14 cellular contexts compared by ENCODE assay signal in genomic region chr14:104802913-104803184, GRCh38. TPM values are rescaled to one million over a fixed set of nuclear protein-coding genes. Genes with fewer than 3 reads are reported as not detected.
A peak's percentile ranks its signal among the peaks of the same experiment; 100 is the strongest.
DNase-seq lines count a peak whose midpoint lies in the region; ATAC-seq and TF ChIP-seq lines count a peak whose summit lies in the region.
"Had no signal": no experiment of that assay in that cellular context is flagged by ENCODE, and none has a peak within 500 bp of the region (broad histone marks: within the 10 kb centered on the region; RNA-seq: fewer than 3 reads in every experiment).

No MANE protein-coding gene starts in this region.

- peak overlapping the region; percentile 82 for H3K4me3 Mint-ChIP-seq in CD4-positive, alpha-beta T cell
- peak overlapping the region; percentile 61 for H3K4me3 Mint-ChIP-seq in activated B cell treated with CpG ODN at 0.5 μM for 24 hours
- peak overlapping the region in 9 of 10 donors; percentile 29 to 90 (median 51) for H3K4me3 Mint-ChIP-seq in naive thymus-derived CD4-positive, alpha-beta T cell
- H3K4me3 Mint-ChIP-seq: dendritic cell treated with granulocyte-macrophage colony-stimulating factor and Interleukin-4, amounts not matched to agents 40 ng/mL and 50 ng/mL, for 4 days had no signal

- peak overlapping the region; percentile 47 for H3K27ac Mint-ChIP-seq in CD4-positive, alpha-beta T cell
- H3K27ac Mint-ChIP-seq in activated B cell treated with CpG ODN at 0.5 μM for 24 hours, result no peak overlapping the region
- no peak overlapping the region for H3K27ac Mint-ChIP-seq in naive thymus-derived CD4-positive, alpha-beta T cell
- H3K27ac Mint-ChIP-seq: dendritic cell treated with granulocyte-macrophage colony-stimulating factor and Interleukin-4, amounts not matched to agents 40 ng/mL and 50 ng/mL, for 4 days had no signal

- intact Hi-C loops in CD4-positive, alpha-beta T cell (cut with DNase I, micrococcal nuclease), result no loop called here
- intact Hi-C loops in activated B cell treated with CpG ODN at 0.5 μM for 24 hours (cut with micrococcal nuclease) (no loop called here), left ventricle myocardium inferior (cut with micrococcal nuclease) (no loop called here)
- intact Hi-C loops in naive thymus-derived CD4-positive, alpha-beta T cell (cut with micrococcal nuclease), result no loop called here

- peak in 2 of 3 experiments; percentile 47 to 65 for DNase-seq in NCI-H1417 (lab: John Stamatoyannopoulos, UW)
- no peak for DNase-seq in NCI-H1417 treated with DMSO at 0.1 percent for 48 hours (lab: John Stamatoyannopoulos, UW)
- no peak for DNase-seq in CD4-positive, alpha-beta T cell
- no peak for DNase-seq in activated B cell treated with CpG ODN at 0.5 μM for 24 hours
- DNase-seq in naive thymus-derived CD4-positive, alpha-beta T cell, result no peak
- no peak for DNase-seq in left ventricle myocardium inferior
- DNase-seq in suprapubic skin (ENCODE audit: low spot score in 2 of 2), result no peak
- DNase-seq: 8988T, testis had no signal

- no peak for TF ChIP-seq EP300 in suprapubic skin (IDR thresholded peaks at IDR 0.05)

- no peaks in the 10 kb centered on the region for H3K27me3 Mint-ChIP-seq in CD4-positive, alpha-beta T cell
- H3K27me3 Mint-ChIP-seq in activated B cell treated with CpG ODN at 0.5 μM for 24 hours, result no peaks in the 10 kb centered on the region
- H3K27me3 Mint-ChIP-seq in naive thymus-derived CD4-positive, alpha-beta T cell, result peaks cover 0 to 2% (median 0%) of the 10 kb centered on the region in 5 donors

- no peak overlapping the region for H3K27ac ChIP-seq in CD4-positive, alpha-beta T cell (ENCODE audit: low read depth, low read length)
- no peak overlapping the region for H3K27ac ChIP-seq in naive thymus-derived CD4-positive, alpha-beta T cell (ENCODE audit: low read depth, low read length)
- no peak overlapping the region for H3K27ac ChIP-seq in left ventricle myocardium inferior (replicated peaks)
- H3K27ac ChIP-seq in suprapubic skin, result no peak overlapping the region
- H3K27ac ChIP-seq: HL-60, KMS-11, SK-N-MC, testis had no signal

- no peak for TF ChIP-seq POLR2A in suprapubic skin (IDR thresholded peaks at IDR 0.05)

- peaks cover 15 to 20% of the 10 kb centered on the region in 2 donors for H3K4me1 ChIP-seq in naive thymus-derived CD4-positive, alpha-beta T cell (ENCODE audit: control insufficient read depth in 2 of 2, insufficient read depth in 2 of 2, low read length in 2 of 2)
- peaks cover 62% of the 10 kb centered on the region for H3K4me1 ChIP-seq in left ventricle myocardium inferior
- peaks cover 27% of the 10 kb centered on the region for H3K4me1 ChIP-seq in suprapubic skin

- ATAC-seq in CD4-positive, alpha-beta T cell (ENCODE audit: poor library complexity), result no peak
- no peak for ATAC-seq in activated B cell treated with CpG ODN at 0.5 μM for 24 hours (ENCODE audit: low read depth)
- ATAC-seq in naive thymus-derived CD4-positive, alpha-beta T cell, result no peak
- ATAC-seq in HG02852 (IDR thresholded peaks at IDR 0.05; ENCODE audit: unreplicated experiment), result no peak

- POLR2A ChIA-PET in CD4-positive, alpha-beta T cell (lab: Charles Lee), result no interaction called here
- POLR2A ChIA-PET in activated B cell treated with CpG ODN at 0.5 μM for 24 hours (lab: Charles Lee), result no interaction called here
- POLR2A ChIA-PET in naive thymus-derived CD4-positive, alpha-beta T cell (lab: Charles Lee), result no interaction called here

- no peaks in the 10 kb centered on the region for H3K9me3 ChIP-seq in CD4-positive, alpha-beta T cell (ENCODE audit: control insufficient read depth, low read length)
- no peaks in the 10 kb centered on the region for H3K9me3 ChIP-seq in naive thymus-derived CD4-positive, alpha-beta T cell (ENCODE audit: control insufficient read depth in 2 of 3, low read length in 3 of 3)
- H3K9me3 ChIP-seq in left ventricle myocardium inferior (replicated peaks) (no peaks in the 10 kb centered on the region), suprapubic skin (no peaks in the 10 kb centered on the region)
- H3K9me3 ChIP-seq: testis had no signal

- no peaks in the 10 kb centered on the region for H3K9me3 Mint-ChIP-seq in CD4-positive, alpha-beta T cell
- no peaks in the 10 kb centered on the region for H3K9me3 Mint-ChIP-seq in activated B cell treated with CpG ODN at 0.5 μM for 24 hours
- peaks cover 0 to 5% (median 0%) of the 10 kb centered on the region in 11 donors for H3K9me3 Mint-ChIP-seq in naive thymus-derived CD4-positive, alpha-beta T cell
- H3K9me3 Mint-ChIP-seq: dendritic cell treated with granulocyte-macrophage colony-stimulating factor and Interleukin-4, amounts not matched to agents 40 ng/mL and 50 ng/mL, for 4 days had no signal

- no peak overlapping the region for H3K4me3 ChIP-seq in naive thymus-derived CD4-positive, alpha-beta T cell (ENCODE audit: low read length)
- H3K4me3 ChIP-seq in left ventricle myocardium inferior, result no peak overlapping the region
- H3K4me3 ChIP-seq in suprapubic skin, result no peak overlapping the region
- H3K4me3 ChIP-seq: SK-N-MC, testis had no signal

- no peak for TF ChIP-seq CTCF in CD4-positive, alpha-beta T cell (IDR thresholded peaks at IDR 0.05)
- TF ChIP-seq CTCF in activated B cell treated with CpG ODN at 0.5 μM for 24 hours (IDR thresholded peaks at IDR 0.05), result no peak
- no peak for TF ChIP-seq CTCF in left ventricle myocardium inferior (IDR thresholded peaks at IDR 0.05; ENCODE audit: borderline replicate concordance)
- no peak for TF ChIP-seq CTCF in suprapubic skin (IDR thresholded peaks at IDR 0.05)

- H3K36me3 Mint-ChIP-seq in CD4-positive, alpha-beta T cell (ENCODE audit: low read depth), result no peaks in the 10 kb centered on the region
- H3K36me3 Mint-ChIP-seq in activated B cell treated with CpG ODN at 0.5 μM for 24 hours (ENCODE audit: low read depth), result peaks cover 1% of the 10 kb centered on the region
- peaks cover 0 to 2% (median 0%) of the 10 kb centered on the region in 5 donors for H3K36me3 Mint-ChIP-seq in naive thymus-derived CD4-positive, alpha-beta T cell

- CTCF ChIA-PET in CD4-positive, alpha-beta T cell (lab: Charles Lee), result no interaction called here
- CTCF ChIA-PET in activated B cell treated with CpG ODN at 0.5 μM for 24 hours (lab: Charles Lee), result no interaction called here
- CTCF ChIA-PET in naive thymus-derived CD4-positive, alpha-beta T cell (lab: Charles Lee), result no interaction called here

- 80% methylated on average over 2 of the region's 6 CpGs for WGBS in suprapubic skin

- H3K36me3 ChIP-seq in naive thymus-derived CD4-positive, alpha-beta T cell (ENCODE audit: control insufficient read depth in 2 of 3, insufficient read depth in 3 of 3, low read length in 3 of 3), result no peaks in the 10 kb centered on the region
- H3K36me3 ChIP-seq in left ventricle myocardium inferior (no peaks in the 10 kb centered on the region), suprapubic skin (no peaks in the 10 kb centered on the region)

- no peaks in the 10 kb centered on the region for H3K27me3 ChIP-seq in CD4-positive, alpha-beta T cell (ENCODE audit: control insufficient read depth, insufficient read depth, low read length)
- H3K27me3 ChIP-seq in naive thymus-derived CD4-positive, alpha-beta T cell (ENCODE audit: control insufficient read depth in 2 of 2, insufficient read depth in 2 of 2, low read length in 2 of 2), result no peaks in the 10 kb centered on the region
- no peaks in the 10 kb centered on the region for H3K27me3 ChIP-seq in left ventricle myocardium inferior (ENCODE audit: low read depth)
- H3K27me3 ChIP-seq in suprapubic skin, result no peaks in the 10 kb centered on the region
- H3K27me3 ChIP-seq: testis had no signal

- peaks cover 27% of the 10 kb centered on the region for H3K4me1 Mint-ChIP-seq in CD4-positive, alpha-beta T cell (ENCODE audit: low read depth)
- peaks cover 36% of the 10 kb centered on the region for H3K4me1 Mint-ChIP-seq in activated B cell treated with CpG ODN at 0.5 μM for 24 hours
- H3K4me1 Mint-ChIP-seq in naive thymus-derived CD4-positive, alpha-beta T cell, result peaks cover 14 to 36% (median 24%) of the 10 kb centered on the region in 7 donors

RNA-seq across cellular contexts. Expression of gene ZBTB42, which starts 1.9 kb away (rescaled TPM):
- total RNA-seq in CD4-positive, alpha-beta T cell, result 1 to 10 TPM; 2.9 to 3.0 TPM
- total RNA-seq in activated B cell treated with CpG ODN at 0.5 μM for 24 hours, result 3.0 and 3.1 TPM in 2 replicates
- total RNA-seq in naive thymus-derived CD4-positive, alpha-beta T cell, result 10 to 100 TPM in 1 of 5 experiments, 1 to 10 TPM in 4; 3.5 to 11.3 (median 5.5) TPM
- 1 to 10 TPM; 2.1 TPM for polyA plus RNA-seq in naive thymus-derived CD4-positive, alpha-beta T cell
- total RNA-seq in left ventricle myocardium inferior, result 5.7 TPM
- total RNA-seq in suprapubic skin, result 1 to 10 TPM; 3.7 to 9.8 (median 7.8) TPM

RNA-seq across cellular contexts. Expression of gene AKT1, which starts 7.3 kb away (rescaled TPM):
- 10 to 100 TPM; 58.8 to 66.5 TPM for total RNA-seq in CD4-positive, alpha-beta T cell
- 72.8 and 80.8 TPM in 2 replicates for total RNA-seq in activated B cell treated with CpG ODN at 0.5 μM for 24 hours
- total RNA-seq in naive thymus-derived CD4-positive, alpha-beta T cell, result 100 to 1,000 TPM in 1 of 5 experiments, 10 to 100 TPM in 4; 70.4 to 131 (median 88.9) TPM
- 10 to 100 TPM in 1 of 2 donors, 1 to 10 TPM in 1; 6.8 to 12.3 TPM for polyA plus RNA-seq in naive thymus-derived CD4-positive, alpha-beta T cell
- total RNA-seq in left ventricle myocardium inferior, result 144 TPM
- 10 to 100 TPM; 63.1 to 77.6 (median 70.4) TPM for total RNA-seq in suprapubic skin

RNA-seq across cellular contexts. Expression of gene SIVA1, which starts 49.9 kb away (rescaled TPM):
- total RNA-seq in CD4-positive, alpha-beta T cell, result 100 to 1,000 TPM; 111 to 124 TPM
- total RNA-seq in activated B cell treated with CpG ODN at 0.5 μM for 24 hours (47.9 and 51.2 TPM in 2 replicates), left ventricle myocardium inferior (55.6 TPM), suprapubic skin (100 to 1,000 TPM in 3 of 4 donors, 10 to 100 TPM in 1; 94.0 to 159 (median 142) TPM)
- total RNA-seq in naive thymus-derived CD4-positive, alpha-beta T cell, result 10 to 100 TPM; 61.4 to 97.7 (median 77.4) TPM
- polyA plus RNA-seq in naive thymus-derived CD4-positive, alpha-beta T cell, result 100 to 1,000 TPM; 269 to 276 TPM

Comparison
In these comparisons a context has a peak if more than half of its experiments do, and no peak if none do; other contexts are left out.
1. DNase-seq: peak in NCI-H1417 (2 of 3); none in NCI-H1417 treated with DMSO at 0.1 percent for 48 hours (single experiment), CD4-positive, alpha-beta T cell (0 of 10), activated B cell treated with CpG ODN at 0.5 μM for 24 hours (single experiment), naive thymus-derived CD4-positive, alpha-beta T cell (0 of 9), left ventricle myocardium inferior (single experiment) and suprapubic skin (0 of 2).
2. Peak in every context shown above with its lines, with median percentiles within 50 percentile points of each other: H3K4me3 Mint-ChIP-seq.